In the genomic region with DNA sequence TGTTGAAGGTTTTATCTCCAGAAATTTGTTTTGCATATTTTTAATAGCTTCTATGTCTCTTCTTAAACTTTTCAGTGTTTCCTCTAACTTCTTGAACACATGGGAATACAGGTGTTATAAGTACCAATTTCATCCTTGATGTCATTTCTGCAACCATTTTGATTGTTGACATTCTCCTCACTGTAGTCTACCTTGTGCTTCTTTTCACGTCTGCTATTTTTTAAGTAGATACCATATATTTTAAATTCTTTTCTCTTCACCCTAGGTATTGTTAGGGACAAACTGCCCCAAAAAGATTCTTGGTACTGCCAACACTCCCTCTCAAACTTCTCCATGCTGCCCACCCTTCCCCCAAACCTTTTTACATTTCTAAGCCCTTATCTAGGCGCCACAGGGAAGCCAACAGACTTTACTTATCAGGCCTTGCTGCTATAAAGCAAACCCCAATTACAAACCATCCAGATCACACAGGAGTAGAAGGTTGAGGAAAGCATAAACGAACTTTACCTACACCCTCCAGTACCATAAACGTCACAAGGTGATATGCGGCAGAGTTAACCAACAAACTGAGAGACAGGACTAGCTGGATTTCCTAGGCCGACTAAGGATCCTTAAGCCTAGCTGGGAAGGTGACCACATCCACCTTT, we compare ENCODE assay signal across 28 cellular contexts.
DNase-seq lines count a peak whose midpoint lies in the region; ATAC-seq and TF ChIP-seq lines count a peak whose summit lies in the region.
"Had no signal": no experiment of that assay in that cellular context is flagged by ENCODE, and none has a peak within 500 bp of the region (broad histone marks: within the 10 kb centered on the region; RNA-seq: fewer than 3 reads in every experiment).

No MANE protein-coding gene starts in this region.

- H3K9me3 Mint-ChIP-seq in GM23338 = no peaks in the 10 kb centered on the region; the same call in 2 of the 3 replicates
- no peaks in the 10 kb centered on the region for H3K9me3 Mint-ChIP-seq in WTC11
- H3K9me3 Mint-ChIP-seq: CD4-positive, alpha-beta T cell; T-cell had no signal

- H3K27me3 ChIP-seq in GM23338 (ENCODE audit: insufficient read depth) = no peaks in the 10 kb centered on the region
- no peaks in the 10 kb centered on the region for H3K27me3 ChIP-seq in HUES64 (ENCODE audit: insufficient read depth, low read length)
- no peaks in the 10 kb centered on the region for H3K27me3 ChIP-seq in iPS-20b (ENCODE audit: insufficient read depth, low read length)
- no peaks in the 10 kb centered on the region for H3K27me3 ChIP-seq in brain microvascular endothelial cell (replicated peaks)
- H3K27me3 ChIP-seq: BLaER1 treated with 17β-estradiol and CSF1 and Interleukin-3, amounts not matched to agents 10 nM and 100 nM; SJCRH30 had no signal

- no peak overlapping the region for H3K9ac ChIP-seq in HUES64 (ENCODE audit: low read depth, low read length)
- no peak overlapping the region for H3K9ac ChIP-seq in iPS-20b (ENCODE audit: low read depth, low read length)
- H3K9ac ChIP-seq: BLaER1 treated with 17β-estradiol and CSF1 and Interleukin-3, amounts not matched to agents 10 nM and 100 nM had no signal

- H3K27me3 Mint-ChIP-seq in GM23338 (ENCODE audit: insufficient read depth, low read depth, poor library complexity) (peaks cover 5% of the 10 kb centered on the region), WTC11 (ENCODE audit: low read depth) (no peaks in the 10 kb centered on the region)
- H3K27me3 Mint-ChIP-seq: CD4-positive, alpha-beta T cell had no signal

- peak overlapping the region; percentile 50 for H3K4me2 ChIP-seq in GM23338
- H3K4me2 ChIP-seq: A549; BLaER1 treated with 17β-estradiol and CSF1 and Interleukin-3, amounts not matched to agents 10 nM and 100 nM; PC-9 had no signal

- H3K9me3 ChIP-seq in HUES64 (ENCODE audit: insufficient read depth, low read depth, low read length) (no peaks in the 10 kb centered on the region), iPS-20b (ENCODE audit: insufficient read depth, low read depth, low read length) (no peaks in the 10 kb centered on the region)
- H3K9me3 ChIP-seq: A549; BLaER1 treated with 17β-estradiol and CSF1 and Interleukin-3, amounts not matched to agents 10 nM and 100 nM; HAP-1; SJCRH30 had no signal

- H3K36me3 ChIP-seq in GM23338 (ENCODE audit: insufficient read depth) (no peaks in the 10 kb centered on the region), HUES64 (ENCODE audit: insufficient read depth, low read length) (no peaks in the 10 kb centered on the region), iPS-20b (ENCODE audit: insufficient read depth, low read depth, low read length) (no peaks in the 10 kb centered on the region), brain microvascular endothelial cell (replicated peaks) (no peaks in the 10 kb centered on the region)
- H3K36me3 ChIP-seq: BLaER1 treated with 17β-estradiol and CSF1 and Interleukin-3, amounts not matched to agents 10 nM and 100 nM; HAP-1; SJCRH30 had no signal

- ATAC-seq in GM23338 (peak; percentile 15; the same call in 2 of the 3 replicates), WTC11 (peak; percentile 9)
- ATAC-seq: A549, Right ventricle myocardium inferior, SK-N-SH treated with all-trans-retinoic acid at 6 μM for 48 hours, T-cell had no signal

- peaks cover 44% of the 10 kb centered on the region for H3K4me1 ChIP-seq in GM23338 (ENCODE audit: insufficient read depth)
- H3K4me1 ChIP-seq in HUES64 (ENCODE audit: insufficient read depth, low read length) = peaks cover 50% of the 10 kb centered on the region
- peaks cover 44% of the 10 kb centered on the region for H3K4me1 ChIP-seq in iPS-20b (ENCODE audit: insufficient read depth, low read length)
- H3K4me1 ChIP-seq: A549; BLaER1 treated with 17β-estradiol and CSF1 and Interleukin-3, amounts not matched to agents 10 nM and 100 nM; SJCRH30 had no signal

- H3K4me1 Mint-ChIP-seq in GM23338 (peaks cover 39% of the 10 kb centered on the region), WTC11 (peaks cover 51% of the 10 kb centered on the region)

- TF ChIP-seq CTCF in GM23338 (conservative IDR thresholded peaks at IDR 0.05; ENCODE audit: low read depth in 2 of 2) (no peak), WTC11 (IDR thresholded peaks at IDR 0.05) (no peak), brain microvascular endothelial cell (IDR thresholded peaks at IDR 0.05; ENCODE audit: low read depth, low read length, missing control alignments) (no peak)

- H3K4me3 ChIP-seq in GM23338 (no peak overlapping the region), HUES64 (ENCODE audit: low read length) (no peak overlapping the region), iPS-20b (ENCODE audit: low read length) (0 out of 2 replicates have a peak overlapping the region, but pooled peaks have one; percentile 1), brain microvascular endothelial cell (ENCODE audit: low read depth, low read length) (no peak overlapping the region)
- H3K4me3 ChIP-seq: A549; BLaER1 treated with 17β-estradiol and CSF1 and Interleukin-3, amounts not matched to agents 10 nM and 100 nM; HAP-1; PC-9; SJCRH30 had no signal

- no peaks in the 10 kb centered on the region for H4K20me1 ChIP-seq in GM23338 (replicated peaks; ENCODE audit: insufficient read depth)
- H4K20me1 ChIP-seq: BLaER1 treated with 17β-estradiol and CSF1 and Interleukin-3, amounts not matched to agents 10 nM and 100 nM had no signal

- POLR2A ChIA-PET in WTC11 (lab: Charles Lee) = no interaction called here

- in situ Hi-C loops in brain microvascular endothelial cell (cut with HindIII; ENCODE audit: low pct_ligation_motif_present, low sequenced_read_pairs) = no loop called here

- DNase-seq in GM23338 (ENCODE audit: low spot score) (peak; percentile 27), WTC11 (ENCODE audit: low spot score) (no peak), SW 1271 (lab: John Stamatoyannopoulos, UW) (no peak), brain microvascular endothelial cell (no peak), NCI-H510A (lab: John Stamatoyannopoulos, UW) (no peak), HCEC 1CT (no peak)
- DNase-seq: AML-193; CD4-positive, alpha-beta T cell; COR-L47; DMS79 treated with DMSO at 0.1 percent for 48 hours; Karpas-422; NCI-H1105; NCI-H146; NCI-H2029; NCI-H446; NCI-H526; NCI-H82; NK-92 treated with Interleukin-12 subunit alpha and Interleukin-12 subunit beta, amount 100 ng/mL, for 24 hours; PC-9; SJCRH30; T-cell had no signal

- WGBS in HUES64 = 66% methylated on average over 6 of the region's 6 CpGs

- CTCF ChIA-PET in WTC11 (lab: Charles Lee) = interaction anchor here (0.9 kb wide), 1 partner anchor 17 kb away, joined by 3 read pairs; no protein-coding TSS in a partner anchor

- no peaks in the 10 kb centered on the region for H3F3A ChIP-seq in GM23338 (replicated peaks; ENCODE audit: low read depth)

- H3K27ac ChIP-seq in GM23338 (ENCODE audit: low read depth) = peak overlapping the region; percentile 56; the same call in 1 of the 2 replicates
- H3K27ac ChIP-seq in HUES64 (ENCODE audit: low read depth, low read length) = peak overlapping the region; percentile 53; the same call in 1 of the 2 replicates
- H3K27ac ChIP-seq in iPS-20b (ENCODE audit: low read length) = no peak overlapping the region
- H3K27ac ChIP-seq in brain microvascular endothelial cell = no peak overlapping the region
- H3K27ac ChIP-seq: A549; BLaER1 treated with 17β-estradiol and CSF1 and Interleukin-3, amounts not matched to agents 10 nM and 100 nM; PC-9; SJCRH30 had no signal

- peak overlapping the region; percentile 27 for H3K27ac Mint-ChIP-seq in GM23338
- H3K27ac Mint-ChIP-seq in WTC11 = peak overlapping the region; percentile 83
- H3K27ac Mint-ChIP-seq: CD4-positive, alpha-beta T cell; T-cell had no signal

- H3K4me3 Mint-ChIP-seq in GM23338 (peak overlapping the region; percentile 5; the same call in 1 of the 3 replicates), WTC11 (peak overlapping the region; percentile 16)
- H3K4me3 Mint-ChIP-seq: CD4-positive, alpha-beta T cell; T-cell had no signal

- H3K36me3 Mint-ChIP-seq in GM23338 (ENCODE audit: low read depth) = peaks cover 11% of the 10 kb centered on the region
- no peaks in the 10 kb centered on the region for H3K36me3 Mint-ChIP-seq in WTC11
- H3K36me3 Mint-ChIP-seq: T-cell had no signal

- H3K9me2 ChIP-seq in GM23338 (ENCODE audit: insufficient read depth) = no peaks in the 10 kb centered on the region

- H3K79me2 ChIP-seq in GM23338 (replicated peaks; ENCODE audit: insufficient read depth) = no peaks in the 10 kb centered on the region

- H2AFZ ChIP-seq in GM23338 = peak overlapping the region; percentile 61; the same call in 1 of the 2 replicates
- H2AFZ ChIP-seq: PC-9 had no signal

TF ChIP-seq in GM23338, 12 proteins besides CTCF, POLR2A, EP300 and RAD21 (continues in another document):
- TF ChIP-seq STAT1 (IDR thresholded peaks at IDR 0.05; ENCODE audit: unreplicated experiment) = no peak
- no peak for TF ChIP-seq EZH2phosphoT487 (IDR thresholded peaks at IDR 0.05; ENCODE audit: unreplicated experiment)
- TF ChIP-seq CREB1 (CRISPR knock-in tag; IDR thresholded peaks at IDR 0.05; ENCODE audit: low read depth) = no peak
- TF ChIP-seq ZNF331 (CRISPR knock-in tag; IDR thresholded peaks at IDR 0.05; ENCODE audit: low read depth) = no peak
- no peak for TF ChIP-seq POLR2AphosphoS5 (IDR thresholded peaks at IDR 0.05; ENCODE audit: low read depth)

TF ChIP-seq in WTC11, 78 proteins besides CTCF, POLR2A, EP300 and RAD21 (continues in another document):
- TF ChIP-seq, protein P1, sequence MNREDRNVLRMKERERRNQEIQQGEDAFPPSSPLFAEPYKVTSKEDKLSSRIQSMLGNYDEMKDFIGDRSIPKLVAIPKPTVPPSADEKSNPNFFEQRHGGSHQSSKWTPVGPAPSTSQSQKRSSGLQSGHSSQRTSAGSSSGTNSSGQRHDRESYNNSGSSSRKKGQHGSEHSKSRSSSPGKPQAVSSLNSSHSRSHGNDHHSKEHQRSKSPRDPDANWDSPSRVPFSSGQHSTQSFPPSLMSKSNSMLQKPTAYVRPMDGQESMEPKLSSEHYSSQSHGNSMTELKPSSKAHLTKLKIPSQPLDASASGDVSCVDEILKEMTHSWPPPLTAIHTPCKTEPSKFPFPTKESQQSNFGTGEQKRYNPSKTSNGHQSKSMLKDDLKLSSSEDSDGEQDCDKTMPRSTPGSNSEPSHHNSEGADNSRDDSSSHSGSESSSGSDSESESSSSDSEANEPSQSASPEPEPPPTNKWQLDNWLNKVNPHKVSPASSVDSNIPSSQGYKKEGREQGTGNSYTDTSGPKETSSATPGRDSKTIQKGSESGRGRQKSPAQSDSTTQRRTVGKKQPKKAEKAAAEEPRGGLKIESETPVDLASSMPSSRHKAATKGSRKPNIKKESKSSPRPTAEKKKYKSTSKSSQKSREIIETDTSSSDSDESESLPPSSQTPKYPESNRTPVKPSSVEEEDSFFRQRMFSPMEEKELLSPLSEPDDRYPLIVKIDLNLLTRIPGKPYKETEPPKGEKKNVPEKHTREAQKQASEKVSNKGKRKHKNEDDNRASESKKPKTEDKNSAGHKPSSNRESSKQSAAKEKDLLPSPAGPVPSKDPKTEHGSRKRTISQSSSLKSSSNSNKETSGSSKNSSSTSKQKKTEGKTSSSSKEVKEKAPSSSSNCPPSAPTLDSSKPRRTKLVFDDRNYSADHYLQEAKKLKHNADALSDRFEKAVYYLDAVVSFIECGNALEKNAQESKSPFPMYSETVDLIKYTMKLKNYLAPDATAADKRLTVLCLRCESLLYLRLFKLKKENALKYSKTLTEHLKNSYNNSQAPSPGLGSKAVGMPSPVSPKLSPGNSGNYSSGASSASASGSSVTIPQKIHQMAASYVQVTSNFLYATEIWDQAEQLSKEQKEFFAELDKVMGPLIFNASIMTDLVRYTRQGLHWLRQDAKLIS (CRISPR knock-in tag; IDR thresholded peaks at IDR 0.05; ENCODE audit: borderline replicate concordance) = no peak

Comparison
In these comparisons a context has a peak if more than half of its experiments do, and no peak if none do; other contexts are left out.
1. H3K27ac ChIP-seq: peak in GM23338 (single experiment) and HUES64 (single experiment); none in iPS-20b (single experiment) and brain microvascular endothelial cell (single experiment).